ENCODE assay signal across 19 cellular contexts in the genomic region with DNA sequence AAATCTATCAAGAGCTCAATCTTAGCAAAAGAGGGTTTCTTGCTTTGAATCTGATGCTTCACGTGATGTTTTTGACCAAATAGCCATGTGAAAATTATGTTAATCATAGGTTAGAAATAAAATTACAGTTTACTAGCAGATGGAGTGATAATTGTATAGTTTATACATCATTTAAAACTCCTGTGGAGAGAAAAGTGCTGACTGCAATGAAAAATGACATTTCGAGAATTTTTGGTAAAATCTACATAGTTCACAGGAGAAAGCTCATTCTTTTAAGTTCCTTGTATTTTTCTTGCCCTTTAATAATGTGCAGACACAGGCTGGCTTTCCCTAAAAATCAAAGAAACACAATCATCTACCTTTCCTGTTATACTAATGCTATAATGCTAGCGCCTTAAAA. TPM values are rescaled to one million over a fixed set of nuclear protein-coding genes. Genes with fewer than 3 reads are reported as not detected.
DNase-seq lines count a peak whose midpoint lies in the region; ATAC-seq and TF ChIP-seq lines count a peak whose summit lies in the region.
"Had no signal": no experiment of that assay in that cellular context is flagged by ENCODE, and none has a peak within 500 bp of the region (broad histone marks: within the 10 kb centered on the region; RNA-seq: fewer than 3 reads in every experiment).

No MANE protein-coding gene starts in this region.

- H2AFZ ChIP-seq in IMR-90 (replicated peaks; ENCODE audit: low read length, poor library complexity): no peak overlapping the region
- no peak overlapping the region for H2AFZ ChIP-seq in osteoblast (ENCODE audit: low read length)

- POLR2A ChIA-PET in IMR-90 (lab: Charles Lee; ENCODE audit: unreplicated experiment): no interaction called here

- no peaks in the 10 kb centered on the region for H3K79me2 ChIP-seq in osteoblast (ENCODE audit: insufficient read depth, low read length)

- peaks cover 10% of the 10 kb centered on the region; the same call in 1 of the 2 replicates for H3K9me1 ChIP-seq in IMR-90 (ENCODE audit: insufficient read depth, low read length)

- H3K27me3 Mint-ChIP-seq in activated T-cell treated with anti-CD3 and anti-CD28 coated beads, Interleukin-2, amount 50 U/mL, for 72 hours (ENCODE audit: low read depth): no peaks in the 10 kb centered on the region
- no peaks in the 10 kb centered on the region for H3K27me3 Mint-ChIP-seq in activated T-cell treated with anti-CD3 and anti-CD28 coated beads, Interleukin-2, amount 50 U/mL, for 4 hours (ENCODE audit: low read depth)
- H3K27me3 Mint-ChIP-seq: CD4-positive, CD25-positive, alpha-beta regulatory T cell had no signal

- H3K9me3 ChIP-seq in IMR-90 (ENCODE audit: control insufficient read depth, insufficient read depth, low read length): no peaks in the 10 kb centered on the region
- H3K9me3 ChIP-seq in SK-N-MC (ENCODE audit: low read depth, low read length): peaks cover 8% of the 10 kb centered on the region; the same call in 1 of the 2 replicates
- H3K9me3 ChIP-seq in osteoblast (ENCODE audit: low read depth, low read length): no peaks in the 10 kb centered on the region
- H3K9me3 ChIP-seq: Caco-2 had no signal

- H3K23ac ChIP-seq in IMR-90 (ENCODE audit: low read depth, low read length): no peak overlapping the region

- H3K4me3 ChIP-seq in IMR-90 (ENCODE audit: insufficient read depth, low read depth, low read length) (no peak overlapping the region), SK-N-MC (no peak overlapping the region), osteoblast (ENCODE audit: insufficient read depth, low read length) (no peak overlapping the region)
- H3K4me3 ChIP-seq: SJCRH30 had no signal

- H2AK9ac ChIP-seq in IMR-90 (replicated peaks; ENCODE audit: low read depth, low read length, poor library complexity): no peak overlapping the region

- H3K9ac ChIP-seq in IMR-90 (ENCODE audit: low read depth, low read length) (no peak overlapping the region), SK-N-MC (ENCODE audit: insufficient read length) (no peak overlapping the region)

- no peak overlapping the region for H4K8ac ChIP-seq in IMR-90 (ENCODE audit: low read depth in 2 of 2, low read length in 2 of 2)

- H3K4me2 ChIP-seq in IMR-90 (ENCODE audit: low read depth, low read length) (no peak overlapping the region), osteoblast (ENCODE audit: insufficient read depth, low read length) (no peak overlapping the region)

- H4K91ac ChIP-seq in IMR-90 (ENCODE audit: insufficient read depth, low read depth, low read length): no peak overlapping the region

- peak overlapping the region; percentile 60; the same call in 1 of the 2 replicates for H2BK120ac ChIP-seq in IMR-90 (ENCODE audit: low read depth, low read length)

- dilution Hi-C loops in IMR-90 (cut with HindIII; ENCODE audit: low sequenced_read_pairs, unreplicated experiment): no loop called here

- peak overlapping the region; percentile 38 for H2BK5ac ChIP-seq in IMR-90 (ENCODE audit: low read depth, low read length, poor library complexity, severe bottlenecking)

- in situ Hi-C loops in IMR-90 (cut with MboI; ENCODE audit: low sequenced_read_pairs): no loop called here

- no peak overlapping the region for H4K5ac ChIP-seq in IMR-90 (ENCODE audit: low read depth, low read length)

- 0 out of 4 replicates have a peak, but pooled peaks cover 0 to 3% of the 10 kb centered on the region in 2 experiments for H3K79me1 ChIP-seq in IMR-90 (ENCODE audit: low read depth in 1 of 2, low read length in 2 of 2)

- H3K56ac ChIP-seq in IMR-90 (ENCODE audit: extremely low read depth, insufficient read depth, low read length): no peak overlapping the region

- H3K9me3 Mint-ChIP-seq in activated T-cell treated with anti-CD3 and anti-CD28 coated beads, Interleukin-2, amount 50 U/mL, for 72 hours: peaks cover 2 to 6% of the 10 kb centered on the region in 2 donors
- peaks cover 3% of the 10 kb centered on the region for H3K9me3 Mint-ChIP-seq in activated T-cell treated with anti-CD3 and anti-CD28 coated beads, Interleukin-2, amount 50 U/mL, for 4 hours

- intact Hi-C loops in IMR-90 (cut with micrococcal nuclease): no loop called here

- no peak for ATAC-seq in activated T-cell treated with anti-CD3 and anti-CD28 coated beads, Interleukin-2, amount 50 U/mL, for 72 hours (replicated peaks in 1 of 2)
- no peak for ATAC-seq in activated T-cell treated with anti-CD3 and anti-CD28 coated beads, Interleukin-2, amount 50 U/mL, for 4 hours
- ATAC-seq in IMR-90 (ENCODE audit: low read depth) (no peak), HG03520 (IDR thresholded peaks at IDR 0.05; ENCODE audit: unreplicated experiment) (no peak)

- H4K20me1 ChIP-seq in IMR-90 (ENCODE audit: insufficient read depth, low read length): no peaks in the 10 kb centered on the region
- H4K20me1 ChIP-seq in osteoblast (ENCODE audit: insufficient read depth, low read length): no peaks in the 10 kb centered on the region

- no peak overlapping the region for H2AK5ac ChIP-seq in IMR-90 (ENCODE audit: low read depth, low read length)

- H3K36me3 Mint-ChIP-seq in activated T-cell treated with anti-CD3 and anti-CD28 coated beads, Interleukin-2, amount 50 U/mL, for 72 hours (ENCODE audit: insufficient read depth in 2 of 2): peaks cover 10 to 14% of the 10 kb centered on the region in 2 donors
- peaks cover 9% of the 10 kb centered on the region for H3K36me3 Mint-ChIP-seq in activated T-cell treated with anti-CD3 and anti-CD28 coated beads, Interleukin-2, amount 50 U/mL, for 4 hours (ENCODE audit: insufficient read depth)

- CTCF ChIA-PET in IMR-90 (lab: Yijun Ruan, JAX): interaction anchor here (1.4 kb wide), 1 partner anchor 9 kb away, joined by 5 read pairs; no protein-coding TSS in a partner anchor

- no peak overlapping the region for H2BK20ac ChIP-seq in IMR-90 (ENCODE audit: low read depth, low read length)

- peaks cover 15% of the 10 kb centered on the region for H3K4me1 ChIP-seq in IMR-90 (ENCODE audit: control insufficient read depth, insufficient read depth, low read length)
- peaks cover 29% of the 10 kb centered on the region for H3K4me1 ChIP-seq in osteoblast (ENCODE audit: insufficient read depth, low read length)
- H3K4me1 ChIP-seq: Caco-2 had no signal

- no peak overlapping the region for H3K18ac ChIP-seq in IMR-90 (ENCODE audit: low read depth, low read length)

- WGBS in IMR-90 (ENCODE audit: extremely low coverage in 2 of 2, insufficient read length in 1 of 2), 2 experiments: no CpG with 5 or more reads among the region's 3 CpGs

- peaks cover 56% of the 10 kb centered on the region for H3K4me1 Mint-ChIP-seq in activated T-cell treated with anti-CD3 and anti-CD28 coated beads, Interleukin-2, amount 50 U/mL, for 72 hours (ENCODE audit: low read depth)
- peaks cover 31% of the 10 kb centered on the region for H3K4me1 Mint-ChIP-seq in activated T-cell treated with anti-CD3 and anti-CD28 coated beads, Interleukin-2, amount 50 U/mL, for 4 hours (ENCODE audit: low read depth)
- H3K4me1 Mint-ChIP-seq: B cell had no signal

- TF ChIP-seq POLR2A in IMR-90 (IDR thresholded peaks at IDR 0.05; ENCODE audit: low read depth, low read length): no peak

- BruUV-seq in IMR-90 (replicated peaks; lab: Mats Ljungman, UMichigan): no TSS peak

- H3K36me3 ChIP-seq in IMR-90 (ENCODE audit: control insufficient read depth, insufficient read depth, low read length) (no peaks in the 10 kb centered on the region), SK-N-MC (ENCODE audit: insufficient read depth, low read length) (no peaks in the 10 kb centered on the region), osteoblast (ENCODE audit: insufficient read depth, low read length) (no peaks in the 10 kb centered on the region)
- H3K36me3 ChIP-seq: SJCRH30 had no signal

- no peak for TF ChIP-seq CTCF in IMR-90 (conservative IDR thresholded peaks at IDR 0.05; ENCODE audit: low read depth, low read length)
- TF ChIP-seq CTCF in osteoblast (IDR thresholded peaks at IDR 0.05; ENCODE audit: extremely low read depth, low read depth, low read length): no peak

- no peaks in the 10 kb centered on the region for H3K27me3 ChIP-seq in IMR-90 (ENCODE audit: control insufficient read depth, insufficient read depth, low read length)
- H3K27me3 ChIP-seq in osteoblast (ENCODE audit: insufficient read depth, low read length): no peaks in the 10 kb centered on the region
- H3K27me3 ChIP-seq: SJCRH30 had no signal

- H3K4ac ChIP-seq in IMR-90 (ENCODE audit: low read depth, low read length): no peak overlapping the region

- TF ChIP-seq RAD21 in IMR-90 (IDR thresholded peaks at IDR 0.05; ENCODE audit: low read length): no peak

- H3K27ac Mint-ChIP-seq in activated T-cell treated with anti-CD3 and anti-CD28 coated beads, Interleukin-2, amount 50 U/mL, for 72 hours: peak overlapping the region; percentile 95
- H3K27ac Mint-ChIP-seq: B cell; CD4-positive, CD25-positive, alpha-beta regulatory T cell had no signal

- H3K27ac ChIP-seq in IMR-90 (ENCODE audit: insufficient read depth, low read length) (no peak overlapping the region), SK-N-MC (peak overlapping the region; percentile 70; the same call in 1 of the 2 replicates), osteoblast (ENCODE audit: low read depth, low read length) (peak overlapping the region; percentile 33)
- H3K27ac ChIP-seq: SJCRH30 had no signal

- H3K4me3 Mint-ChIP-seq in activated T-cell treated with anti-CD3 and anti-CD28 coated beads, Interleukin-2, amount 50 U/mL, for 72 hours: peak overlapping the region; percentile 12 to 54
- H3K4me3 Mint-ChIP-seq in activated T-cell treated with anti-CD3 and anti-CD28 coated beads, Interleukin-2, amount 50 U/mL, for 4 hours: no peak overlapping the region
- H3K4me3 Mint-ChIP-seq: B cell; CD4-positive, CD25-positive, alpha-beta regulatory T cell had no signal

- no peak overlapping the region for H2BK15ac ChIP-seq in IMR-90 (ENCODE audit: low read depth, low read length)

- no peak for DNase-seq in activated T-cell treated with anti-CD3 and anti-CD28 coated beads, Interleukin-2, amount 50 U/mL, for 72 hours
- DNase-seq in activated T-cell treated with anti-CD3 and anti-CD28 coated beads, Interleukin-2, amount 50 U/mL, for 4 hours: no peak
- DNase-seq in IMR-90 (no peak), SK-N-MC (ENCODE audit: low read depth, low spot score) (no peak), osteoblast (ENCODE audit: insufficient read length, low spot score, missing footprints) (no peak), amniotic stem cell (lab: John Stamatoyannopoulos, UW) (no peak)
- DNase-seq: Caco-2, DMS153, GOT3, Karpas-422, MM.1S, NCI-H1092 treated with DMSO at 0.1 percent for 48 hours, NCI-H1694, NCI-H2107, NCI-H446, SJCRH30 had no signal

- no peak overlapping the region for H3K14ac ChIP-seq in IMR-90 (replicated peaks; ENCODE audit: low read depth, low read length)

RNA-seq across cellular contexts. Expression of gene RBKS, which starts 33.2 kb away (rescaled TPM):
- 10 to 100 TPM in 1 of 2 donors, 1 to 10 TPM in 1; 5.8 to 11.5 TPM for total RNA-seq in activated T-cell treated with anti-CD3 and anti-CD28 coated beads, Interleukin-2, amount 50 U/mL, for 72 hours
- 1 to 10 TPM in 2 of 3 donors, under 1 TPM in 1; 0.79 to 1.6 (median 1.2) TPM for total RNA-seq in activated T-cell treated with anti-CD3 and anti-CD28 coated beads, Interleukin-2, amount 50 U/mL, for 4 hours
- total RNA-seq in IMR-90 (2012; rRNA removed): 0.83 and 1.1 TPM in 2 replicates
- polyA plus RNA-seq in IMR-90 (2012; rRNA removed): 1.1 and 1.4 TPM in 2 replicates
- polyA plus RNA-seq in IMR-90 (2012; cell fraction: cytosol; rRNA removed): 0.97 and 1.7 TPM in 2 replicates
- polyA plus RNA-seq in IMR-90 (2012; cell fraction: nucleus; rRNA removed; ENCODE audit: low replicate concordance): 1.2 and 1.8 TPM in 2 replicates
- 1.1 and 2.1 TPM in 2 replicates for total RNA-seq in osteoblast

RNA-seq across cellular contexts. Expression of gene BABAM2, which starts 33.6 kb away (rescaled TPM):
- total RNA-seq in activated T-cell treated with anti-CD3 and anti-CD28 coated beads, Interleukin-2, amount 50 U/mL, for 72 hours: 10 to 100 TPM; 96.6 to 97.2 TPM
- total RNA-seq in activated T-cell treated with anti-CD3 and anti-CD28 coated beads, Interleukin-2, amount 50 U/mL, for 4 hours: 10 to 100 TPM; 34.3 to 45.9 (median 35.6) TPM
- 16.7 and 23.1 TPM in 2 replicates for total RNA-seq in IMR-90 (2012; rRNA removed)
- polyA plus RNA-seq in IMR-90 (2012; rRNA removed): 20.3 and 20.9 TPM in 2 replicates
- 11.4 TPM in 2 replicates for polyA plus RNA-seq in IMR-90 (2012; cell fraction: cytosol; rRNA removed)
- polyA plus RNA-seq in IMR-90 (2012; cell fraction: nucleus; rRNA removed; ENCODE audit: low replicate concordance): 4.4 and 16.0 TPM in 2 replicates
- 42.0 and 45.4 TPM in 2 replicates for total RNA-seq in osteoblast
